8 cellular contexts compared by ENCODE assay signal in genomic region chr4:145299380-145300076, GRCh38.
DNase-seq lines count a peak whose midpoint lies in the region; ATAC-seq and TF ChIP-seq lines count a peak whose summit lies in the region.

No MANE protein-coding gene starts in this region.

- intact Hi-C loops in uterus (cut with DNase I; ENCODE audit: low total_unique reads) = no loop called here

- no peak for TF ChIP-seq CTCF in foreskin fibroblast (IDR thresholded peaks at IDR 0.05; ENCODE audit: low read depth, low read length)
- TF ChIP-seq CTCF in right atrium auricular region (IDR thresholded peaks at IDR 0.05) = no peak
- no peak for TF ChIP-seq CTCF in uterus (IDR thresholded peaks at IDR 0.05)

- H3K27ac ChIP-seq in right atrium auricular region (no peak overlapping the region), uterus (no peak overlapping the region)

- H3K27me3 ChIP-seq in right atrium auricular region (no peaks in the 10 kb centered on the region), uterus (no peaks in the 10 kb centered on the region)

- TF ChIP-seq POLR2A in uterus (IDR thresholded peaks at IDR 0.05) = no peak

- H3K4me1 ChIP-seq in right atrium auricular region (no peaks in the 10 kb centered on the region), uterus (no peaks in the 10 kb centered on the region)

- peak; percentile 96 for ATAC-seq in GM19328 (IDR thresholded peaks at IDR 0.05; ENCODE audit: unreplicated experiment)
- ATAC-seq in HG03196 (IDR thresholded peaks at IDR 0.05; ENCODE audit: unreplicated experiment) = peak; percentile 85
- ATAC-seq in stimulated activated naive CD8-positive, alpha-beta T cell treated with anti-CD3 and anti-CD28 coated beads, Interleukin-15, Interleukin-2, amounts not matched to agents 100 U/mL and 50 U/mL, for 24 hours = peak; percentile 98

- no peaks in the 10 kb centered on the region for H3K36me3 ChIP-seq in right atrium auricular region
- H3K36me3 ChIP-seq in uterus = no peaks in the 10 kb centered on the region

- H3K4me3 ChIP-seq in foreskin fibroblast (ENCODE audit: low read depth in 1 of 2, low read length in 2 of 2) (no peak overlapping the region), right atrium auricular region (no peak overlapping the region), uterus (no peak overlapping the region)

- peak; percentile 12 for DNase-seq in activated CD4-positive, alpha-beta T cell treated with anti-CD3 and anti-CD28 coated beads, Interleukin-2, amount 50 U/mL, for 1 hour
- DNase-seq in foreskin fibroblast = peak; percentile 91 to 92
- peak; percentile 82 for DNase-seq in stimulated activated naive CD8-positive, alpha-beta T cell treated with anti-CD3 and anti-CD28 coated beads, Interleukin-15, Interleukin-2, amounts not matched to agents 100 U/mL and 50 U/mL, for 24 hours
- no peak for DNase-seq in putamen (ENCODE audit: low spot score)
- no peak for DNase-seq in right atrium auricular region (ENCODE audit: low spot score)
- DNase-seq in uterus = no peak

- H3K9me3 ChIP-seq in right atrium auricular region (no peaks in the 10 kb centered on the region), uterus (no peaks in the 10 kb centered on the region)

Comparison
In these comparisons a context has a peak if more than half of its experiments do, and no peak if none do; other contexts are left out.
1. DNase-seq: peak in activated CD4-positive, alpha-beta T cell treated with anti-CD3 and anti-CD28 coated beads, Interleukin-2, amount 50 U/mL, for 1 hour (single experiment), foreskin fibroblast (2 of 2) and stimulated activated naive CD8-positive, alpha-beta T cell treated with anti-CD3 and anti-CD28 coated beads, Interleukin-15, Interleukin-2, amounts not matched to agents 100 U/mL and 50 U/mL, for 24 hours (single experiment); none in putamen (single experiment), right atrium auricular region (single experiment) and uterus (0 of 2).
2. Peak in every context shown above with its lines, with median percentiles within 50 percentile points of each other: ATAC-seq.